1 cellular context compared by ENCODE assay signal in the genomic region with DNA sequence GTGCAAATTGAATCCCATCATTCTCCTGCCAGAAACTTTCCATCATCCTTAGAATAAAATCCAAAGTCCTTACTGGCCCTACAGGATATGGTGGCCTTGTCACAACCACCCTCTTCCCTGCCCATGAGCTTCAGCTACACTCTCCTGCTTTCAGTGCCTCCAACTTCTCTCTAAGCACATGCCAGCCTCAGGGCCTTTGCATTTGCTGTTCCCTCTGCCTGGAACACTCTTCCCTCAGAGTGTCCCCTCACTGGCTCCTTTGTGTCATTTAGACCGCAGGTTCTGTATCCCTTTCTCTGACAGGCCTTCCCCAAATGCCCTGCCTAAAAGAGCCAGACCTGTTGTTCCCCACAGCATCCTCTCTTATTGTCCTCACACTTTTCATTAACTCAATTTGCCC.
TF ChIP-seq lines count a peak whose summit lies in the region.

No MANE protein-coding gene starts in this region.

TF ChIP-seq in IMR-90, 13 proteins besides CTCF, POLR2A, EP300 and RAD21:
- TF ChIP-seq FOS (IDR thresholded peaks at IDR 0.05; ENCODE audit: low read depth, low read length) (no peak), BHLHE40 (IDR thresholded peaks at IDR 0.05; ENCODE audit: low read depth, low read length) (no peak), MAFK (IDR thresholded peaks at IDR 0.05; ENCODE audit: low read depth, low read length) (no peak), ELK1 (IDR thresholded peaks at IDR 0.05; ENCODE audit: borderline replicate concordance, low read depth, low read length) (no peak), NFE2L2 (IDR thresholded peaks at IDR 0.05; ENCODE audit: low read depth, low read length) (no peak), RFX5 (IDR thresholded peaks at IDR 0.05; ENCODE audit: low read depth, low read length) (no peak), CHD1 (IDR thresholded peaks at IDR 0.05; ENCODE audit: low read depth, low read length) (no peak)
